13 cellular contexts compared by ENCODE assay signal in genomic region chr12:37672655-37673260, GRCh38.
DNase-seq lines count a peak whose midpoint lies in the region; ATAC-seq and TF ChIP-seq lines count a peak whose summit lies in the region.
"Had no signal": no experiment of that assay in that cellular context is flagged by ENCODE, and none has a peak within 500 bp of the region (broad histone marks: within the 10 kb centered on the region; RNA-seq: fewer than 3 reads in every experiment).

No MANE protein-coding gene starts in this region.

- H3K36me3 Mint-ChIP-seq in neural crest cell (ENCODE audit: low read depth) (no peaks in the 10 kb centered on the region), osteocyte (ENCODE audit: unreplicated experiment) (no peaks in the 10 kb centered on the region)

- H3K9me2 ChIP-seq in SK-N-SH (no peaks in the 10 kb centered on the region), Loucy (replicated peaks; ENCODE audit: low read depth, low read length) (no peaks in the 10 kb centered on the region)

- H3K4me1 ChIP-seq in SK-N-SH (ENCODE audit: control insufficient read depth in 1 of 2, insufficient read depth in 2 of 2, low read depth in 1 of 2, low read length in 1 of 2) (no peaks in the 10 kb centered on the region), Loucy (ENCODE audit: insufficient read depth, low read length, poor library complexity, severe bottlenecking) (no peaks in the 10 kb centered on the region)
- H3K4me1 ChIP-seq: body of pancreas had no signal

- no peaks in the 10 kb centered on the region for H3K4me1 Mint-ChIP-seq in neural crest cell
- no peaks in the 10 kb centered on the region for H3K4me1 Mint-ChIP-seq in osteocyte (ENCODE audit: unreplicated experiment)

- TF ChIP-seq EP300 in SK-N-SH (IDR thresholded peaks at IDR 0.05; ENCODE audit: borderline replicate concordance in 1 of 2, low read depth in 1 of 2, low read length in 1 of 2), result no peak

- H3K4me3 Mint-ChIP-seq in neural crest cell (no peak overlapping the region), osteocyte (ENCODE audit: unreplicated experiment) (no peak overlapping the region)

- H4K20me1 ChIP-seq in SK-N-SH (ENCODE audit: insufficient read depth), result no peaks in the 10 kb centered on the region
- H4K20me1 ChIP-seq in Loucy (ENCODE audit: insufficient read depth, low read length, poor library complexity, severe bottlenecking), result no peaks in the 10 kb centered on the region

- H3K27ac Mint-ChIP-seq in neural crest cell (ENCODE audit: unreplicated experiment) (no peak overlapping the region), osteocyte (ENCODE audit: unreplicated experiment) (no peak overlapping the region)
- H3K27ac Mint-ChIP-seq: activated T-helper 2 cell treated with anti-CD3 and anti-CD28 coated beads, Interferon-gamma antibody, Interleukin-2, Interleukin-4, amounts not matched to agents 10 μg/mL and 5 μg/mL and 100 μg/mL, durations not matched to agents 14 hours and 24 hours and 36 hours had no signal

- H3K4me2 ChIP-seq in SK-N-SH, result no peak overlapping the region
- H3K4me2 ChIP-seq in Loucy (ENCODE audit: low read depth, low read length, poor library complexity, severe bottlenecking), result no peak overlapping the region

- TF ChIP-seq RAD21 in SK-N-SH (IDR thresholded peaks at IDR 0.05; ENCODE audit: low read length), result no peak

- H3K9me3 ChIP-seq in SK-N-SH (no peaks in the 10 kb centered on the region), Loucy (ENCODE audit: insufficient read depth, low read depth, low read length) (no peaks in the 10 kb centered on the region)
- H3K9me3 ChIP-seq: body of pancreas had no signal

- DNase-seq in SK-N-SH, result no peak
- DNase-seq in cardiac fibroblast (ENCODE audit: low read depth in 2 of 2), result peak in 1 of 2 donors; percentile 22
- no peak for DNase-seq in neural crest cell (ENCODE audit: low read depth, low spot score)
- no peak for DNase-seq in NCI-H1105 (lab: John Stamatoyannopoulos, UW)
- DNase-seq in osteocyte (ENCODE audit: extremely low spot score, unreplicated experiment), result no peak
- DNase-seq: activated CD4-positive, alpha-beta T cell treated with anti-CD3 and anti-CD28 coated beads for 48 hours; body of pancreas; NCI-H526 treated with DMSO at 0.1 percent for 48 hours; posterior cingulate gyrus had no signal

- no peak overlapping the region for H3K27ac ChIP-seq in SK-N-SH (ENCODE audit: low read depth in 2 of 2, low read length in 1 of 2)
- H3K27ac ChIP-seq: body of pancreas had no signal

- no peaks in the 10 kb centered on the region for H3K27me3 Mint-ChIP-seq in neural crest cell (ENCODE audit: low read depth)
- no peaks in the 10 kb centered on the region for H3K27me3 Mint-ChIP-seq in osteocyte (ENCODE audit: unreplicated experiment)

- H2AFZ ChIP-seq in SK-N-SH (ENCODE audit: low read depth) (no peak overlapping the region), Loucy (ENCODE audit: low read length) (no peak overlapping the region)

- POLR2A ChIA-PET in SK-N-SH (lab: Yijun Ruan, JAX), result no interaction called here

- H3K27me3 ChIP-seq in SK-N-SH (ENCODE audit: insufficient read depth) (no peaks in the 10 kb centered on the region), Loucy (ENCODE audit: insufficient read depth, low read length, poor library complexity, severe bottlenecking) (no peaks in the 10 kb centered on the region)
- H3K27me3 ChIP-seq: body of pancreas had no signal

- H3K4me3 ChIP-seq in SK-N-SH (ENCODE audit: low read depth in 2 of 2, low read length in 1 of 2), result no peak overlapping the region
- H3K4me3 ChIP-seq in Loucy (ENCODE audit: low read length, poor library complexity, severe bottlenecking), result no peak overlapping the region
- H3K4me3 ChIP-seq in cardiac fibroblast (replicated peaks in 1 of 2; ENCODE audit: low read depth in 2 of 2, low read length in 2 of 2), result no peak overlapping the region
- H3K4me3 ChIP-seq: body of pancreas had no signal

- TF ChIP-seq CTCF in SK-N-SH (IDR thresholded peaks at IDR 0.05), result peak; percentile 55
- TF ChIP-seq CTCF in Loucy (conservative IDR thresholded peaks at IDR 0.05; ENCODE audit: low read length), result peak; percentile 55; the same call in 1 of the 2 replicates
- peak; percentile 16 for TF ChIP-seq CTCF in cardiac fibroblast (IDR thresholded peaks at IDR 0.05; ENCODE audit: low read depth, low read length)
- TF ChIP-seq CTCF in neural crest cell (conservative IDR thresholded peaks at IDR 0.05), result peak; percentile 45
- TF ChIP-seq CTCF in osteocyte (IDR thresholded peaks at IDR 0.05), result no peak

- H3K9ac ChIP-seq in SK-N-SH (no peak overlapping the region), Loucy (ENCODE audit: low read depth, low read length, poor library complexity, severe bottlenecking) (no peak overlapping the region)

- CTCF ChIA-PET in SK-N-SH (lab: Yijun Ruan, JAX), result interaction anchor here (0.9 kb wide), 1 partner anchor 31 kb away, joined by 3 read pairs; no protein-coding TSS in a partner anchor

- WGBS in SK-N-SH (ENCODE audit: low lambda C conversion rate), result 38% methylated on average over 6 of the region's 6 CpGs

- no peak for ATAC-seq in SK-N-SH treated with all-trans-retinoic acid at 6 μM for 48 hours
- ATAC-seq in GM19035 (IDR thresholded peaks at IDR 0.05; ENCODE audit: unreplicated experiment), result no peak
- ATAC-seq: body of pancreas had no signal

- H3K9me3 Mint-ChIP-seq in neural crest cell, result no peaks in the 10 kb centered on the region
- H3K9me3 Mint-ChIP-seq in osteocyte (ENCODE audit: unreplicated experiment), result peaks cover 59% of the 10 kb centered on the region
- H3K9me3 Mint-ChIP-seq: activated T-helper 2 cell treated with anti-CD3 and anti-CD28 coated beads, Interferon-gamma antibody, Interleukin-2, Interleukin-4, amounts not matched to agents 10 μg/mL and 5 μg/mL and 100 μg/mL, durations not matched to agents 14 hours and 24 hours and 36 hours had no signal

- H3F3A ChIP-seq in SK-N-SH (replicated peaks; ENCODE audit: insufficient read depth) (no peaks in the 10 kb centered on the region), Loucy (ENCODE audit: low read depth) (no peaks in the 10 kb centered on the region)

- no peaks in the 10 kb centered on the region for H3K79me2 ChIP-seq in SK-N-SH (ENCODE audit: insufficient read depth)
- no peaks in the 10 kb centered on the region for H3K79me2 ChIP-seq in Loucy (ENCODE audit: insufficient read depth, low read length)

- H3K36me3 ChIP-seq in SK-N-SH (replicated peaks in 1 of 2; ENCODE audit: control insufficient read depth in 1 of 2, insufficient read depth in 2 of 2, low read length in 1 of 2) (no peaks in the 10 kb centered on the region), Loucy (ENCODE audit: insufficient read depth, low read length) (no peaks in the 10 kb centered on the region)

TF ChIP-seq in SK-N-SH, 30 proteins besides CTCF, POLR2A, EP300 and RAD21 (continues in another document):
- TF ChIP-seq REST (IDR thresholded peaks at IDR 0.05; ENCODE audit: low read depth, low read length) (no peak), JUND (IDR thresholded peaks at IDR 0.05) (no peak), RCOR1 (IDR thresholded peaks at IDR 0.05; ENCODE audit: low read length) (no peak)

TF ChIP-seq in SK-N-SH treated with all-trans-retinoic acid at 6 μM for 48 hours, 23 proteins besides CTCF, POLR2A, EP300 and RAD21:
- TF ChIP-seq OSR1 (CRISPR knock-in tag; IDR thresholded peaks at IDR 0.05), result no peak
- TF ChIP-seq, protein P1, sequence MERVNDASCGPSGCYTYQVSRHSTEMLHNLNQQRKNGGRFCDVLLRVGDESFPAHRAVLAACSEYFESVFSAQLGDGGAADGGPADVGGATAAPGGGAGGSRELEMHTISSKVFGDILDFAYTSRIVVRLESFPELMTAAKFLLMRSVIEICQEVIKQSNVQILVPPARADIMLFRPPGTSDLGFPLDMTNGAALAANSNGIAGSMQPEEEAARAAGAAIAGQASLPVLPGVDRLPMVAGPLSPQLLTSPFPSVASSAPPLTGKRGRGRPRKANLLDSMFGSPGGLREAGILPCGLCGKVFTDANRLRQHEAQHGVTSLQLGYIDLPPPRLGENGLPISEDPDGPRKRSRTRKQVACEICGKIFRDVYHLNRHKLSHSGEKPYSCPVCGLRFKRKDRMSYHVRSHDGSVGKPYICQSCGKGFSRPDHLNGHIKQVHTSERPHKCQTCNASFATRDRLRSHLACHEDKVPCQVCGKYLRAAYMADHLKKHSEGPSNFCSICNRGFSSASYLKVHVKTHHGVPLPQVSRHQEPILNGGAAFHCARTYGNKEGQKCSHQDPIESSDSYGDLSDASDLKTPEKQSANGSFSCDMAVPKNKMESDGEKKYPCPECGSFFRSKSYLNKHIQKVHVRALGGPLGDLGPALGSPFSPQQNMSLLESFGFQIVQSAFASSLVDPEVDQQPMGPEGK (CRISPR knock-in tag; IDR thresholded peaks at IDR 0.05; ENCODE audit: borderline replicate concordance), result no peak
- no peak for TF ChIP-seq ZFP3 (CRISPR knock-in tag; IDR thresholded peaks at IDR 0.05)
- TF ChIP-seq PPARA (CRISPR knock-in tag; IDR thresholded peaks at IDR 0.05; ENCODE audit: borderline replicate concordance), result no peak
TF ChIP-seq in SK-N-SH treated with all-trans-retinoic acid at 6 μM for 48 hours: peak in this region for 0.
